ENCODE assay signal across 12 cellular contexts in genomic region chr22:42364641-42365336, GRCh38.
A peak's percentile ranks its signal among the peaks of the same experiment; 100 is the strongest.
DNase-seq lines count a peak whose midpoint lies in the region; ATAC-seq and TF ChIP-seq lines count a peak whose summit lies in the region.
"Had no signal": no experiment of that assay in that cellular context is flagged by ENCODE, and none has a peak within 500 bp of the region (broad histone marks: within the 10 kb centered on the region; RNA-seq: fewer than 3 reads in every experiment).

No MANE protein-coding gene starts in this region.

- no peak for TF ChIP-seq POLR2A in erythroblast (IDR thresholded peaks at IDR 0.05; ENCODE audit: low read length)

- peak overlapping the region; percentile 1 to 22 for H3K27ac ChIP-seq in thoracic aorta
- H3K27ac ChIP-seq: PC-9 had no signal

- no peaks in the 10 kb centered on the region for H3K27me3 ChIP-seq in thoracic aorta (replicated peaks; ENCODE audit: insufficient read depth)

- peak; percentile 23 for DNase-seq in DMS153 (lab: John Stamatoyannopoulos, UW)
- DNase-seq in DMS153 treated with DMSO at 0.1 percent for 48 hours (lab: John Stamatoyannopoulos, UW; ENCODE audit: unreplicated experiment) = no peak
- peak; percentile 17 for DNase-seq in dermis blood vessel endothelial cell
- peak; percentile 44 for DNase-seq in medulla oblongata (ENCODE audit: extremely low spot score)
- DNase-seq in thoracic aorta (ENCODE audit: low spot score) = no peak
- no peak for DNase-seq in left lobe of liver (ENCODE audit: low spot score)
- DNase-seq in erythroblast (lab: John Stamatoyannopoulos, UW) = no peak
- DNase-seq in GOT3 (lab: John Stamatoyannopoulos, UW) = no peak
- DNase-seq: 8988T; activated CD4-positive, alpha-beta T cell treated with anti-CD3 and anti-CD28 coated beads for 36 hours; activated naive CD8-positive, alpha-beta T cell treated with anti-CD3 and anti-CD28 coated beads, Interleukin-2, amount 10 ng/mL, durations not matched to agents 7 days and 5 days; PC-9 had no signal

- H3K4me1 ChIP-seq in thoracic aorta (ENCODE audit: control insufficient read depth in 1 of 2, low read depth in 2 of 2) = peaks cover 28 to 50% of the 10 kb centered on the region in 2 donors

- no peaks in the 10 kb centered on the region for H3K9me3 ChIP-seq in thoracic aorta

- H3K36me3 ChIP-seq in thoracic aorta = no peaks in the 10 kb centered on the region

- no peak for ATAC-seq in thoracic aorta (ENCODE audit: insufficient number of reproducible peaks, low FRiP score, low read depth)
- no peak for ATAC-seq in left lobe of liver
- ATAC-seq: activated CD4-positive, alpha-beta T cell treated with anti-CD3 and anti-CD28 coated beads for 36 hours had no signal

- TF ChIP-seq CTCF in thoracic aorta (IDR thresholded peaks at IDR 0.05) = no peak

- H3K4me3 ChIP-seq in thoracic aorta = peak overlapping the region; percentile 41
- H3K4me3 ChIP-seq: PC-9 had no signal

Comparison
In these comparisons a context has a peak if more than half of its experiments do, and no peak if none do; other contexts are left out.
1. DNase-seq: peak in DMS153 (single experiment), dermis blood vessel endothelial cell (single experiment) and medulla oblongata (single experiment); none in DMS153 treated with DMSO at 0.1 percent for 48 hours (single experiment), thoracic aorta (single experiment), left lobe of liver (single experiment), erythroblast (0 of 2) and GOT3 (single experiment).